ENCODE assay signal across 8 cellular contexts in genomic region chr15:57667171-57667924, GRCh38. TPM values are rescaled to one million over a fixed set of nuclear protein-coding genes. Genes with fewer than 3 reads are reported as not detected.
DNase-seq lines count a peak whose midpoint lies in the region; ATAC-seq and TF ChIP-seq lines count a peak whose summit lies in the region.

No MANE protein-coding gene starts in this region.

- TF ChIP-seq CTCF in heart left ventricle (IDR thresholded peaks at IDR 0.05) = peak; percentile 8 to 66 (median 48)

- intact Hi-C loops in heart left ventricle (cut with DNase I) = loop anchor here in 9 of 10 donors (1.0 to 10.0 kb wide), 6 partner anchors 193 to 405 kb away; partner anchors contain the start of gene ALDH1A2 (in 1 of the 9)

- 24 to 35% (median 31%) methylated on average over 10 of the region's 10 CpGs for WGBS in heart left ventricle, 4 donors

- TF ChIP-seq POLR2A in heart left ventricle (IDR thresholded peaks at IDR 0.05) = no peak

- H3K36me3 ChIP-seq in heart left ventricle = peaks cover 0 to 29% (median 0%) of the 10 kb centered on the region in 9 donors

- DNase-seq in H4 (ENCODE audit: low spot score) (peak; percentile 60), heart left ventricle (no peak), skeletal muscle cell (ENCODE audit: low read depth) (peak; percentile 31)
- DNase-seq in activated CD4-positive, alpha-beta T cell treated with anti-CD3 and anti-CD28 coated beads, Interleukin-2, amount 50 U/mL, for 4 hours = no peak
- DNase-seq in activated T-cell treated with anti-CD3 and anti-CD28 coated beads, Interleukin-2, amount 50 U/mL, for 1 hour = no peak

- H3K27ac ChIP-seq in heart left ventricle = peak overlapping the region in 4 of 12 donors; percentile 20 to 53 (median 31)

- no peak overlapping the region for H3K4me3 ChIP-seq in heart left ventricle
- no peak overlapping the region for H3K4me3 ChIP-seq in skeletal muscle cell (ENCODE audit: low read depth, low read length)

- ATAC-seq in SK-N-SH treated with all-trans-retinoic acid at 6 μM for 48 hours (peak; percentile 97), heart left ventricle (peak; percentile 45 to 68 (median 56)), GM19395 (IDR thresholded peaks at IDR 0.05; ENCODE audit: unreplicated experiment) (no peak), GM21737 (IDR thresholded peaks at IDR 0.05; ENCODE audit: unreplicated experiment) (no peak)

- no peaks in the 10 kb centered on the region for H3K9me3 ChIP-seq in heart left ventricle

- no peaks in the 10 kb centered on the region for H3K27me3 ChIP-seq in heart left ventricle

- peaks cover 0 to 37% (median 13%) of the 10 kb centered on the region in 12 donors for H3K4me1 ChIP-seq in heart left ventricle

TF ChIP-seq in SK-N-SH treated with all-trans-retinoic acid at 6 μM for 48 hours, 23 proteins besides CTCF, POLR2A, EP300 and RAD21:
- TF ChIP-seq CSRNP3 (CRISPR knock-in tag; IDR thresholded peaks at IDR 0.05) (no peak), PPARA (CRISPR knock-in tag; IDR thresholded peaks at IDR 0.05; ENCODE audit: borderline replicate concordance) (no peak), ZNF70 (CRISPR knock-in tag; IDR thresholded peaks at IDR 0.05) (no peak), TSHZ2 (CRISPR knock-in tag; IDR thresholded peaks at IDR 0.05) (no peak), RARB (CRISPR knock-in tag; IDR thresholded peaks at IDR 0.05) (no peak), ESRRG (CRISPR knock-in tag; IDR thresholded peaks at IDR 0.05) (no peak), BACH2 (CRISPR knock-in tag; IDR thresholded peaks at IDR 0.05; ENCODE audit: borderline replicate concordance) (no peak)
- TF ChIP-seq, protein P1, sequence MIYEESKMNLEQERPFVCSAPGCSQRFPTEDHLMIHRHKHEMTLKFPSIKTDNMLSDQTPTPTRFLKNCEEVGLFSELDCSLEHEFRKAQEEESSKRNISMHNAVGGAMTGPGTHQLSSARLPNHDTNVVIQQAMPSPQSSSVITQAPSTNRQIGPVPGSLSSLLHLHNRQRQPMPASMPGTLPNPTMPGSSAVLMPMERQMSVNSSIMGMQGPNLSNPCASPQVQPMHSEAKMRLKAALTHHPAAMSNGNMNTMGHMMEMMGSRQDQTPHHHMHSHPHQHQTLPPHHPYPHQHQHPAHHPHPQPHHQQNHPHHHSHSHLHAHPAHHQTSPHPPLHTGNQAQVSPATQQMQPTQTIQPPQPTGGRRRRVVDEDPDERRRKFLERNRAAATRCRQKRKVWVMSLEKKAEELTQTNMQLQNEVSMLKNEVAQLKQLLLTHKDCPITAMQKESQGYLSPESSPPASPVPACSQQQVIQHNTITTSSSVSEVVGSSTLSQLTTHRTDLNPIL (CRISPR knock-in tag; IDR thresholded peaks at IDR 0.05; ENCODE audit: low read depth) = no peak

RNA-seq across cellular contexts. Expression of gene POLR2M, which starts 39.2 kb away (rescaled TPM):
- total RNA-seq in H4 (2014; rRNA removed; shearing (Covaris generic)) = 35.3 and 42.5 TPM in 2 replicates
- total RNA-seq in heart left ventricle = 100 to 1,000 TPM in 1 of 9 donors, 10 to 100 TPM in 8; 23.6 to 243 (median 52.8) TPM
- 100 to 1,000 TPM in 1 of 2 donors, 10 to 100 TPM in 1; 17.4 to 210 TPM for polyA plus RNA-seq in heart left ventricle

Comparison
In these comparisons a context has a peak if more than half of its experiments do, and no peak if none do; other contexts are left out.
1. DNase-seq: peak in H4 (single experiment) and skeletal muscle cell (single experiment); none in heart left ventricle (0 of 5), activated CD4-positive, alpha-beta T cell treated with anti-CD3 and anti-CD28 coated beads, Interleukin-2, amount 50 U/mL, for 4 hours (0 of 2) and activated T-cell treated with anti-CD3 and anti-CD28 coated beads, Interleukin-2, amount 50 U/mL, for 1 hour (single experiment).
2. ATAC-seq: peak in SK-N-SH treated with all-trans-retinoic acid at 6 μM for 48 hours (single experiment) and heart left ventricle (4 of 4); none in GM19395 (single experiment) and GM21737 (single experiment).